ENCODE assay signal across 20 cellular contexts in genomic region chr12:46223047-46223446, GRCh38. TPM values are rescaled to one million over a fixed set of nuclear protein-coding genes. Genes with fewer than 3 reads are reported as not detected.
DNase-seq lines count a peak whose midpoint lies in the region; ATAC-seq, FAIRE-seq and TF ChIP-seq lines count a peak whose summit lies in the region.
"Had no signal": no experiment of that assay in that cellular context is flagged by ENCODE, and none has a peak within 500 bp of the region (broad histone marks: within the 10 kb centered on the region; RNA-seq: fewer than 3 reads in every experiment).

No MANE protein-coding gene starts in this region.

- H3K27me3 ChIP-seq in thyroid gland = no peaks in the 10 kb centered on the region
- H3K27me3 ChIP-seq: hepatocyte had no signal

- no peak overlapping the region for H3K4me3 ChIP-seq in kidney (ENCODE audit: low read length in 2 of 2)
- no peak overlapping the region for H3K4me3 ChIP-seq in thyroid gland (replicated peaks in 1 of 3)
- H3K4me3 ChIP-seq: A549, hepatocyte had no signal

- H3K9me3 ChIP-seq in kidney (ENCODE audit: control insufficient read depth in 1 of 2, low read length in 2 of 2) (no peaks in the 10 kb centered on the region), thyroid gland (no peaks in the 10 kb centered on the region)
- H3K9me3 ChIP-seq: A549 had no signal

- no peak for DNase-seq in activated CD4-positive, alpha-beta T cell treated with anti-CD3 and anti-CD28 coated beads, Interleukin-2, amount 10 ng/mL, durations not matched to agents 24 days and 14 days
- no peak for DNase-seq in activated CD4-positive, alpha-beta T cell treated with anti-CD3 and anti-CD28 coated beads, Interleukin-2, amount 50 U/mL, for 1 hour
- no peak for DNase-seq in natural killer cell treated with Interleukin-12 subunit alpha and Interleukin-12 subunit beta and Interleukin-15 and Interleukin-18, amount 100 ng/mL, for 72 hours (ENCODE audit: low spot score)
- DNase-seq in kidney (no peak), omental fat pad (ENCODE audit: low spot score) (no peak), thyroid gland (no peak)
- DNase-seq: activated CD8-positive, alpha-beta memory T cell treated with anti-CD3 and anti-CD28 coated beads, Interleukin-2, amount 50 U/mL, for 48 hours; DMS79 treated with DMSO at 0.1 percent for 48 hours; endodermal cell; H7; mesenchymal stem cell; NCI-H1436 treated with DMSO at 0.1 percent for 48 hours; NCI-H2227 treated with DMSO at 0.1 percent for 48 hours; NK-92 treated with Interleukin-12 subunit alpha and Interleukin-12 subunit beta, amount 100 ng/mL, for 24 hours; SW 1271 had no signal

- no peak for ATAC-seq in natural killer cell treated with Interleukin-12 subunit alpha and Interleukin-12 subunit beta and Interleukin-15 and Interleukin-18, amount 100 ng/mL, for 72 hours
- ATAC-seq in omental fat pad (ENCODE audit: low FRiP score) = no peak
- ATAC-seq: A549 had no signal

- H3K9me3 Mint-ChIP-seq in activated CD4-positive, alpha-beta T cell treated with anti-CD3 and anti-CD28 coated beads, Interleukin-2, amount 10 ng/mL, durations not matched to agents 24 days and 14 days = no peaks in the 10 kb centered on the region
- H3K9me3 Mint-ChIP-seq in IgD-negative memory B cell = no peaks in the 10 kb centered on the region
- H3K9me3 Mint-ChIP-seq in activated naive CD8-positive, alpha-beta T cell (ENCODE audit: low read depth) = no peaks in the 10 kb centered on the region
- H3K9me3 Mint-ChIP-seq in natural killer cell treated with Interleukin-12 subunit alpha and Interleukin-12 subunit beta and Interleukin-15 and Interleukin-18, amount 100 ng/mL, for 72 hours = no peaks in the 10 kb centered on the region
- H3K9me3 Mint-ChIP-seq: endodermal cell, neural crest cell had no signal

- TF ChIP-seq POLR2A in thyroid gland (IDR thresholded peaks at IDR 0.05) = no peak

- no peak for TF ChIP-seq CTCF in kidney (IDR thresholded peaks at IDR 0.05; ENCODE audit: borderline replicate concordance, extremely low read depth, insufficient read depth)
- no peak for TF ChIP-seq CTCF in omental fat pad (IDR thresholded peaks at IDR 0.05)
- TF ChIP-seq CTCF in thyroid gland (IDR thresholded peaks at IDR 0.05) = no peak

- H3K36me3 ChIP-seq in kidney (ENCODE audit: control insufficient read depth in 1 of 2, insufficient read depth in 2 of 2, low read length in 2 of 2) (no peaks in the 10 kb centered on the region), thyroid gland (no peaks in the 10 kb centered on the region)

- intact Hi-C loops in activated CD4-positive, alpha-beta T cell treated with anti-CD3 and anti-CD28 coated beads, Interleukin-2, amount 10 ng/mL, durations not matched to agents 24 days and 14 days (cut with micrococcal nuclease) = no loop called here
- intact Hi-C loops in kidney (cut with DNase I) (no loop called here), thyroid gland (cut with DNase I) (no loop called here)

- H3K4me3 Mint-ChIP-seq in activated CD4-positive, alpha-beta T cell treated with anti-CD3 and anti-CD28 coated beads, Interleukin-2, amount 10 ng/mL, durations not matched to agents 24 days and 14 days = peak overlapping the region; percentile 62
- peak overlapping the region in 1 of 4 donors; percentile 54 for H3K4me3 Mint-ChIP-seq in IgD-negative memory B cell
- H3K4me3 Mint-ChIP-seq in activated naive CD8-positive, alpha-beta T cell = peak overlapping the region; percentile 78
- H3K4me3 Mint-ChIP-seq in natural killer cell treated with Interleukin-12 subunit alpha and Interleukin-12 subunit beta and Interleukin-15 and Interleukin-18, amount 100 ng/mL, for 72 hours = peak overlapping the region; percentile 78
- H3K4me3 Mint-ChIP-seq: endodermal cell, neural crest cell had no signal

- no peak overlapping the region for H3K9ac ChIP-seq in kidney (ENCODE audit: low read length in 2 of 2)

- peaks cover 77% of the 10 kb centered on the region for H3K4me1 Mint-ChIP-seq in activated CD4-positive, alpha-beta T cell treated with anti-CD3 and anti-CD28 coated beads, Interleukin-2, amount 10 ng/mL, durations not matched to agents 24 days and 14 days
- H3K4me1 Mint-ChIP-seq in IgD-negative memory B cell = peaks cover 61 to 72% (median 63%) of the 10 kb centered on the region in 3 donors
- H3K4me1 Mint-ChIP-seq in activated naive CD8-positive, alpha-beta T cell (ENCODE audit: low read depth) = peaks cover 95% of the 10 kb centered on the region
- peaks cover 59 to 82% of the 10 kb centered on the region in 2 donors for H3K4me1 Mint-ChIP-seq in natural killer cell treated with Interleukin-12 subunit alpha and Interleukin-12 subunit beta and Interleukin-15 and Interleukin-18, amount 100 ng/mL, for 72 hours (ENCODE audit: low read depth in 2 of 2)

- H3K27ac Mint-ChIP-seq in activated CD4-positive, alpha-beta T cell treated with anti-CD3 and anti-CD28 coated beads, Interleukin-2, amount 10 ng/mL, durations not matched to agents 24 days and 14 days = peak overlapping the region; percentile 64
- H3K27ac Mint-ChIP-seq in IgD-negative memory B cell = peak overlapping the region; percentile 52 to 91 (median 84)
- H3K27ac Mint-ChIP-seq in activated naive CD8-positive, alpha-beta T cell = peak overlapping the region; percentile 98
- H3K27ac Mint-ChIP-seq in natural killer cell treated with Interleukin-12 subunit alpha and Interleukin-12 subunit beta and Interleukin-15 and Interleukin-18, amount 100 ng/mL, for 72 hours = peak overlapping the region; percentile 96 to 99

- peaks cover 0 to 5% of the 10 kb centered on the region in 2 donors for H3K4me1 ChIP-seq in kidney (ENCODE audit: control insufficient read depth in 1 of 2, insufficient read depth in 1 of 2, low read depth in 1 of 2, low read length in 2 of 2)
- H3K4me1 ChIP-seq in thyroid gland = peaks cover 8 to 12% of the 10 kb centered on the region in 2 donors

- H3K27ac ChIP-seq in kidney (ENCODE audit: low read depth in 2 of 2, low read length in 2 of 2) = no peak overlapping the region
- H3K27ac ChIP-seq in thyroid gland = no peak overlapping the region
- H3K27ac ChIP-seq: A549 had no signal

- no peak for FAIRE-seq in kidney (lab: Jason Lieb, UNC)
- FAIRE-seq: A549 had no signal

- H3K27me3 Mint-ChIP-seq in activated CD4-positive, alpha-beta T cell treated with anti-CD3 and anti-CD28 coated beads, Interleukin-2, amount 10 ng/mL, durations not matched to agents 24 days and 14 days = no peaks in the 10 kb centered on the region
- H3K27me3 Mint-ChIP-seq in IgD-negative memory B cell = no peaks in the 10 kb centered on the region
- no peaks in the 10 kb centered on the region for H3K27me3 Mint-ChIP-seq in activated naive CD8-positive, alpha-beta T cell
- no peaks in the 10 kb centered on the region for H3K27me3 Mint-ChIP-seq in natural killer cell treated with Interleukin-12 subunit alpha and Interleukin-12 subunit beta and Interleukin-15 and Interleukin-18, amount 100 ng/mL, for 72 hours

- WGBS in thyroid gland, 2 donors = 92 to 96% methylated on average over 5 of the region's 5 CpGs

- peaks cover 82% of the 10 kb centered on the region for H3K36me3 Mint-ChIP-seq in activated CD4-positive, alpha-beta T cell treated with anti-CD3 and anti-CD28 coated beads, Interleukin-2, amount 10 ng/mL, durations not matched to agents 24 days and 14 days (ENCODE audit: low read depth)
- H3K36me3 Mint-ChIP-seq in IgD-negative memory B cell = peaks cover 4% of the 10 kb centered on the region
- peaks cover 65% of the 10 kb centered on the region for H3K36me3 Mint-ChIP-seq in activated naive CD8-positive, alpha-beta T cell
- H3K36me3 Mint-ChIP-seq in natural killer cell treated with Interleukin-12 subunit alpha and Interleukin-12 subunit beta and Interleukin-15 and Interleukin-18, amount 100 ng/mL, for 72 hours = peaks cover 28% of the 10 kb centered on the region

RNA-seq across cellular contexts. Expression of gene SLC38A1, which starts 45.8 kb away (rescaled TPM):
- total RNA-seq in activated CD4-positive, alpha-beta T cell treated with anti-CD3 and anti-CD28 coated beads, Interleukin-2, amount 10 ng/mL, durations not matched to agents 24 days and 14 days = 180 and 181 TPM in 2 replicates
- polyA plus RNA-seq in IgD-negative memory B cell (134 TPM), kidney (ENCODE audit: insufficient read depth, low read depth, low replicate concordance) (13.3 TPM)
- total RNA-seq in natural killer cell treated with Interleukin-12 subunit alpha and Interleukin-12 subunit beta and Interleukin-15 and Interleukin-18, amount 100 ng/mL, for 72 hours = 100 to 1,000 TPM; 142 to 169 TPM
- total RNA-seq in kidney (124 TPM), omental fat pad (10 to 100 TPM; 14.8 to 48.5 (median 28.4) TPM), thyroid gland (100 to 1,000 TPM; 101 to 282 (median 120) TPM)
